Comparison of ENCODE assay signal across 20 cellular contexts in the genomic region with DNA sequence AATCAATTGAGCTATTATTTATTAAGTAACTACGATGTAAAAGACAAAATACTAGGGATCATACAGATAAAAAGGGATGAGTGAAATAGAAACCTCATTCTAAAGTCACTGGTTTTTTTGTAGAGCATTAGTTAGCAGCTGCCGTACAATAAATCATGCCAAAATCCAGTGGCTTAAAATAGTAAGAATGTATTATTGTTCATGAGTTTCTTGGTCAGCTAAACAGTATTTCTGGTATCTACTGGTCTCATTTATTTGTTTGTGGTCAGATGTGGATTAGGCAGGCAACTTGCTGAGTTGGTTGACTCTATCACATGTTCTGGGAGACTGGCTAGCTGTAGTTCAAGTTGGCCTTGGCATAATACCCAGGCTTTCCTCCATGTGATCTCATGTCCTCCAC.
"Had no signal": no experiment of that assay in that cellular context is flagged by ENCODE, and none has a peak within 500 bp of the region (broad histone marks: within the 10 kb centered on the region; RNA-seq: fewer than 3 reads in every experiment).

No MANE protein-coding gene starts in this region.

- H3K4me3 ChIP-seq: coronary artery, gastrocnemius medialis, heart right ventricle, lung, ovary, right atrium auricular region, sigmoid colon, stomach, thoracic aorta, transverse colon had no signal

- H3K9me3 ChIP-seq: gastrocnemius medialis, ovary, right atrium auricular region, sigmoid colon, thoracic aorta, transverse colon had no signal

- H3K27me3 ChIP-seq: gastrocnemius medialis, heart right ventricle, ovary, right atrium auricular region, sigmoid colon, stomach, transverse colon had no signal

- H3K4me1 ChIP-seq: gastrocnemius medialis, heart right ventricle, right atrium auricular region, sigmoid colon, stomach, transverse colon had no signal

- DNase-seq: effector CD4-positive, alpha-beta T cell; endodermal cell; gastrocnemius medialis; heart right ventricle; left colon; left ventricle myocardium superior; mesendoderm; natural killer cell; ovary; sigmoid colon; small intestine; stimulated activated CD4-positive, alpha-beta T cell treated with anti-CD3 and anti-CD28 coated beads, Interleukin-12 subunit alpha, Interleukin-12 subunit beta, amount 100 ng/mL, for 4 hours; stimulated activated naive CD4-positive, alpha-beta T cell; stomach; substantia nigra; transverse colon had no signal

- ATAC-seq: gastrocnemius medialis, heart right ventricle, left colon, left ventricle myocardium superior, natural killer cell had no signal

- H3K36me3 ChIP-seq: gastrocnemius medialis, heart right ventricle, ovary, right atrium auricular region, sigmoid colon, stomach, thoracic aorta, transverse colon had no signal

- H3K27ac ChIP-seq: coronary artery, gastrocnemius medialis, heart right ventricle, ovary, right atrium auricular region, sigmoid colon, stomach, thoracic aorta, transverse colon had no signal
